ENCODE assay signal across 28 cellular contexts in genomic region chr11:97007283-97007682, GRCh38.
"Had no signal": no experiment of that assay in that cellular context is flagged by ENCODE, and none has a peak within 500 bp of the region (broad histone marks: within the 10 kb centered on the region; RNA-seq: fewer than 3 reads in every experiment).

No MANE protein-coding gene starts in this region.

- H3K36me3 Mint-ChIP-seq: naive thymus-derived CD8-positive, alpha-beta T cell; stimulated activated effector memory CD8-positive, alpha-beta T cell treated with anti-CD3 and anti-CD28 coated beads, Interleukin-12 subunit alpha, Interleukin-12 subunit beta, amount 100 ng/mL, for 72 hours; stimulated activated naive B cell treated with anti-CD40 and anti-IgM and Interleukin-4, amounts not matched to agents 10 μg/mL and 1 μg/mL and 100 μg/mL, for 72 hours had no signal

- H3K4me1 ChIP-seq: prostate gland, stomach, thyroid gland, tibial nerve, upper lobe of left lung, vagina had no signal

- H3K27ac Mint-ChIP-seq: naive thymus-derived CD8-positive, alpha-beta T cell; natural killer cell treated with Interleukin-12 subunit alpha and Interleukin-12 subunit beta and Interleukin-15 and Interleukin-18, amount 100 ng/mL, for 72 hours; nephron progenitor cell; stimulated activated effector memory CD8-positive, alpha-beta T cell treated with anti-CD3 and anti-CD28 coated beads, Interleukin-12 subunit alpha, Interleukin-12 subunit beta, amount 100 ng/mL, for 72 hours; stimulated activated naive B cell treated with anti-CD40 and anti-IgM and Interleukin-4, amounts not matched to agents 10 μg/mL and 1 μg/mL and 100 μg/mL, for 72 hours; stimulated activated naive CD8-positive, alpha-beta T cell treated with anti-CD3 and anti-CD28 coated beads, Interleukin-15, Interleukin-2, amounts not matched to agents 100 ng/mL and 50 ng/mL, for 24 hours had no signal

- H3K27ac ChIP-seq: neutrophil, pancreas, prostate gland, skin epidermis, stomach, thoracic aorta, thyroid gland, tibial nerve, upper lobe of left lung, vagina had no signal

- ATAC-seq: naive thymus-derived CD8-positive, alpha-beta T cell; natural killer cell treated with Interleukin-12 subunit alpha and Interleukin-12 subunit beta and Interleukin-15 and Interleukin-18, amount 100 ng/mL, for 72 hours; right cardiac atrium; sciatic nerve; stimulated activated effector memory CD8-positive, alpha-beta T cell treated with anti-CD3 and anti-CD28 coated beads, Interleukin-12 subunit alpha, Interleukin-12 subunit beta, amount 100 ng/mL, for 72 hours; stimulated activated naive B cell treated with anti-CD40 and anti-IgM and Interleukin-4, amounts not matched to agents 10 μg/mL and 1 μg/mL and 100 μg/mL, for 72 hours had no signal

- FAIRE-seq: pancreas, urothelium cell line had no signal

- H3K27me3 ChIP-seq: neutrophil, pancreas, stomach, thyroid gland, tibial nerve, upper lobe of left lung, vagina had no signal

- H3K27me3 Mint-ChIP-seq: naive thymus-derived CD8-positive, alpha-beta T cell; natural killer cell treated with Interleukin-12 subunit alpha and Interleukin-12 subunit beta and Interleukin-15 and Interleukin-18, amount 100 ng/mL, for 72 hours; stimulated activated naive B cell treated with anti-CD40 and anti-IgM and Interleukin-4, amounts not matched to agents 10 μg/mL and 1 μg/mL and 100 μg/mL, for 72 hours; stimulated activated naive CD8-positive, alpha-beta T cell treated with anti-CD3 and anti-CD28 coated beads, Interleukin-15, Interleukin-2, amounts not matched to agents 100 ng/mL and 50 ng/mL, for 24 hours had no signal

- DNase-seq: naive thymus-derived CD8-positive, alpha-beta T cell; nephron progenitor cell; nucleus accumbens; pancreas; retina; right cardiac atrium; stimulated activated CD4-positive, alpha-beta T cell treated with anti-CD3 and anti-CD28 coated beads, Interleukin-15, amount 100 ng/mL, for 24 hours; stimulated activated CD4-positive, alpha-beta T cell treated with anti-CD3 and anti-CD28 coated beads, Interleukin-2, amount 100 ng/mL, for 24 hours; stimulated activated CD4-positive, alpha-beta T cell treated with anti-CD3 and anti-CD28 coated beads, Interleukin-2, amount 100 ng/mL, for 48 hours; stimulated activated CD4-positive, alpha-beta T cell treated with anti-CD3 and anti-CD28 coated beads, Interleukin-4, amount 100 ng/mL, for 24 hours; stimulated activated naive B cell treated with anti-CD40 and anti-IgM and Interleukin-4, amounts not matched to agents 10 μg/mL and 1 μg/mL and 100 μg/mL, for 72 hours; stimulated activated naive CD4-positive, alpha-beta T cell treated with Interleukin-2 at 50 U/mL for 16 hours; stomach; thyroid gland; trophoblast cell; upper lobe of left lung had no signal

- H3K9me3 Mint-ChIP-seq: nephron progenitor cell; neural crest cell; stimulated activated naive CD8-positive, alpha-beta T cell treated with anti-CD3 and anti-CD28 coated beads, Interleukin-15, Interleukin-2, amounts not matched to agents 100 ng/mL and 50 ng/mL, for 24 hours had no signal

- H3K4me1 Mint-ChIP-seq: naive thymus-derived CD8-positive, alpha-beta T cell; nephron progenitor cell; neural crest cell; stimulated activated effector memory CD8-positive, alpha-beta T cell treated with anti-CD3 and anti-CD28 coated beads, Interleukin-12 subunit alpha, Interleukin-12 subunit beta, amount 100 ng/mL, for 72 hours; stimulated activated naive B cell treated with anti-CD40 and anti-IgM and Interleukin-4, amounts not matched to agents 10 μg/mL and 1 μg/mL and 100 μg/mL, for 72 hours had no signal

- H3K4me3 ChIP-seq: pancreas, prostate gland, skin epidermis, stomach, thoracic aorta, thyroid gland, tibial nerve, upper lobe of left lung, vagina had no signal

- H3K4me3 Mint-ChIP-seq: naive thymus-derived CD8-positive, alpha-beta T cell; natural killer cell treated with Interleukin-12 subunit alpha and Interleukin-12 subunit beta and Interleukin-15 and Interleukin-18, amount 100 ng/mL, for 72 hours; nephron progenitor cell; neural crest cell; stimulated activated effector memory CD8-positive, alpha-beta T cell treated with anti-CD3 and anti-CD28 coated beads, Interleukin-12 subunit alpha, Interleukin-12 subunit beta, amount 100 ng/mL, for 72 hours; stimulated activated naive B cell treated with anti-CD40 and anti-IgM and Interleukin-4, amounts not matched to agents 10 μg/mL and 1 μg/mL and 100 μg/mL, for 72 hours; stimulated activated naive CD8-positive, alpha-beta T cell treated with anti-CD3 and anti-CD28 coated beads, Interleukin-15, Interleukin-2, amounts not matched to agents 100 ng/mL and 50 ng/mL, for 24 hours had no signal

- H3K9me3 ChIP-seq: neutrophil, pancreas, prostate gland, stomach, thoracic aorta, thyroid gland, tibial nerve, upper lobe of left lung, vagina had no signal

- H3K36me3 ChIP-seq: neutrophil, pancreas, prostate gland, stomach, thoracic aorta, thyroid gland, tibial nerve, upper lobe of left lung, vagina had no signal
